In genomic region chr15:83980637-83981036, GRCh38 we compare ENCODE assay signal across 26 cellular contexts.
"Had no signal": no experiment of that assay in that cellular context is flagged by ENCODE, and none has a peak within 500 bp of the region (broad histone marks: within the 10 kb centered on the region; RNA-seq: fewer than 3 reads in every experiment).

No MANE protein-coding gene starts in this region.

- H3K36me3 Mint-ChIP-seq: activated naive CD4-positive, alpha-beta T cell treated with anti-CD3 and anti-CD28 coated beads, Interleukin-2, amount 50 U/mL, for 72 hours had no signal

- ATAC-seq: activated CD8-positive, alpha-beta T cell treated with anti-CD3 and anti-CD28 coated beads, Interleukin-2, amount 10 ng/mL, durations not matched to agents 7 days and 5 days; activated naive CD4-positive, alpha-beta T cell treated with anti-CD3 and anti-CD28 coated beads, Interleukin-2, amount 50 U/mL, for 72 hours; body of pancreas had no signal

- H3K4me1 Mint-ChIP-seq: activated CD4-positive, alpha-beta T cell treated with anti-CD3 and anti-CD28 coated beads, Interleukin-2, amount 10 ng/mL, durations not matched to agents 24 days and 14 days had no signal

- FAIRE-seq: astrocyte, TTC549 had no signal

- DNase-seq: activated CD4-positive, alpha-beta T cell treated with anti-CD3 and anti-CD28 coated beads, Interleukin-2, amount 10 ng/mL, durations not matched to agents 24 days and 14 days; activated CD4-positive, alpha-beta T cell treated with anti-CD3 and anti-CD28 coated beads, Interleukin-2, amount 50 U/mL, for 48 hours; activated CD8-positive, alpha-beta T cell treated with anti-CD3 and anti-CD28 coated beads, Interleukin-2, amount 10 ng/mL, durations not matched to agents 7 days and 5 days; activated gamma-delta T cell; activated naive CD4-positive, alpha-beta T cell treated with Interleukin-2 at 50 U/mL for 16 hours; activated T-cell treated with anti-CD3 and anti-CD28 coated beads, Interleukin-2, amount 50 U/mL, for 24 hours; adrenal gland; body of pancreas; MG63; NCI-H1048; NCI-H1105 treated with DMSO at 0.1 percent for 48 hours; NCI-H1436; NCI-H1694 treated with DMSO at 0.1 percent for 48 hours; NCI-H2029; NCI-H345; NCI-H510A; NCI-H526; NCI-H748 treated with DMSO at 0.1 percent for 48 hours; NK-92 treated with Interleukin-12 subunit alpha and Interleukin-12 subunit beta, amount 100 ng/mL, for 24 hours; OCI-M1; Right ventricle myocardium superior; SW 1271 had no signal

- H3K4me3 Mint-ChIP-seq: activated CD4-positive, alpha-beta T cell treated with anti-CD3 and anti-CD28 coated beads, Interleukin-2, amount 10 ng/mL, durations not matched to agents 24 days and 14 days; activated CD8-positive, alpha-beta T cell treated with anti-CD3 and anti-CD28 coated beads, Interleukin-2, amount 10 ng/mL, durations not matched to agents 7 days and 5 days; activated T-cell treated with anti-CD3 and anti-CD28 coated beads, Interleukin-2, amount 50 U/mL, for 24 hours had no signal

- H3K27me3 Mint-ChIP-seq: activated CD4-positive, alpha-beta T cell treated with anti-CD3 and anti-CD28 coated beads, Interleukin-2, amount 10 ng/mL, durations not matched to agents 24 days and 14 days had no signal

- H3K27ac Mint-ChIP-seq: activated CD4-positive, alpha-beta T cell treated with anti-CD3 and anti-CD28 coated beads, Interleukin-2, amount 10 ng/mL, durations not matched to agents 24 days and 14 days; activated CD8-positive, alpha-beta T cell treated with anti-CD3 and anti-CD28 coated beads, Interleukin-2, amount 10 ng/mL, durations not matched to agents 7 days and 5 days; activated naive CD4-positive, alpha-beta T cell treated with anti-CD3 and anti-CD28 coated beads, Interleukin-2, amount 50 U/mL, for 72 hours; activated T-cell treated with anti-CD3 and anti-CD28 coated beads, Interleukin-2, amount 50 U/mL, for 24 hours; activated T-helper 2 cell treated with anti-CD3 and anti-CD28 coated beads, Interferon-gamma antibody, Interleukin-2, Interleukin-4, amounts not matched to agents 10 μg/mL and 5 μg/mL and 100 μg/mL, durations not matched to agents 14 hours and 24 hours and 36 hours had no signal
